1 cellular context compared by ENCODE assay signal in genomic region chr17:63773272-63774140, GRCh38.
TF ChIP-seq lines count a peak whose summit lies in the region.

Gene CCDC47, minus strand, starts transcription at chr17:63773597. Its CDS starts 7,422 bp downstream, at chr17:63766175.

TF ChIP-seq in K562, 482 proteins besides CTCF, POLR2A, EP300 and RAD21 (continued from another document and continues in another):
- TF ChIP-seq CUX1 (CRISPR knock-in tag; IDR thresholded peaks at IDR 0.05) (no peak), ZNF551 (CRISPR knock-in tag; IDR thresholded peaks at IDR 0.05) (no peak), TRIM24 (IDR thresholded peaks at IDR 0.05) (peak in 1 of 2 experiments; percentile 35; a peak in 1 of 4 replicates), ZKSCAN1 (IDR thresholded peaks at IDR 0.05; ENCODE audit: low read depth, low read length) (peak; percentile 69; the same call in 1 of the 2 replicates), MTA2 (IDR thresholded peaks at IDR 0.05; ENCODE audit: low read depth) (peak; percentile 61), ERF (CRISPR knock-in tag; IDR thresholded peaks at IDR 0.05) (peak; percentile 82), CCNT2 (IDR thresholded peaks at IDR 0.05; ENCODE audit: borderline replicate concordance, extremely low read depth, insufficient read length, low read depth, low read length) (peak; percentile 88), ZNF175 (CRISPR knock-in tag; IDR thresholded peaks at IDR 0.05; ENCODE audit: low read depth) (no peak), ETS2 (tag; IDR thresholded peaks at IDR 0.05; ENCODE audit: borderline replicate concordance, poor library complexity, severe bottlenecking) (no peak), TGIF2 (CRISPR knock-in tag; IDR thresholded peaks at IDR 0.05) (no peak; the same call in 1 of the 2 replicates), TCF15 (CRISPR knock-in tag; IDR thresholded peaks at IDR 0.05) (0 out of 2 replicates have a peak, but pooled peaks have one; percentile 41), CHAMP1 (IDR thresholded peaks at IDR 0.05) (no peak), E2F3 (CRISPR knock-in tag; IDR thresholded peaks at IDR 0.05) (0 out of 2 replicates have a peak, but pooled peaks have one; percentile 47), NCOA4 (IDR thresholded peaks at IDR 0.05; ENCODE audit: partially characterized antibody) (no peak), DIDO1 (tag; IDR thresholded peaks at IDR 0.05; ENCODE audit: low read depth) (0 out of 2 replicates have a peak, but pooled peaks have one; percentile 72), RERE (CRISPR knock-in tag; IDR thresholded peaks at IDR 0.05; ENCODE audit: borderline replicate concordance) (0 out of 2 replicates have a peak, but pooled peaks have one; percentile 13), ELK1 (CRISPR knock-in tag; IDR thresholded peaks at IDR 0.05) (no peak), ZNF79 (CRISPR knock-in tag; IDR thresholded peaks at IDR 0.05; ENCODE audit: low read depth) (peak; percentile 51; the same call in 1 of the 2 replicates), ZNF668 (CRISPR knock-in tag; IDR thresholded peaks at IDR 0.05) (no peak), TFE3 (CRISPR knock-in tag; IDR thresholded peaks at IDR 0.05) (0 out of 2 replicates have a peak, but pooled peaks have one; percentile 8), LARP7 (IDR thresholded peaks at IDR 0.05) (no peak), ZNF277 (CRISPR knock-in tag; IDR thresholded peaks at IDR 0.05; ENCODE audit: borderline replicate concordance) (no peak), ZNF280A (IDR thresholded peaks at IDR 0.05; ENCODE audit: low read depth, partially characterized antibody) (no peak), SNRNP70 (optimal IDR thresholded peaks at IDR 0.05; ENCODE audit: low read depth, low read length) (no peak), HES1 (IDR thresholded peaks at IDR 0.05; ENCODE audit: low read depth) (no peak; the same call in 1 of the 2 replicates), C11orf30 (IDR thresholded peaks at IDR 0.05; ENCODE audit: low read depth) (peak; percentile 64), ARNT (IDR thresholded peaks at IDR 0.05) (peak; percentile 21 to 95; a peak in 3 of 4 replicates)
